ENCODE assay signal across 11 cellular contexts in genomic region chr17:50625032-50625871, GRCh38. TPM values are rescaled to one million over a fixed set of nuclear protein-coding genes. Genes with fewer than 3 reads are reported as not detected.
DNase-seq lines count a peak whose midpoint lies in the region; ATAC-seq and TF ChIP-seq lines count a peak whose summit lies in the region.
"Had no signal": no experiment of that assay in that cellular context is flagged by ENCODE, and none has a peak within 500 bp of the region (broad histone marks: within the 10 kb centered on the region; RNA-seq: fewer than 3 reads in every experiment).

No MANE protein-coding gene starts in this region.

- H2AK5ac ChIP-seq in neuronal stem cell (ENCODE audit: low read depth, low read length) = peak overlapping the region; percentile 88

- H3K9me3 ChIP-seq in BLaER1 (no peaks in the 10 kb centered on the region), neuronal stem cell (replicated peaks in 1 of 2; ENCODE audit: control insufficient read depth in 2 of 2, insufficient read depth in 1 of 2, low read depth in 1 of 2, low read length in 2 of 2) (no peaks in the 10 kb centered on the region)
- H3K9me3 ChIP-seq: SJSA1 had no signal

- H3K27ac ChIP-seq in BLaER1 = peak overlapping the region; percentile 62; the same call in 1 of the 2 replicates
- no peak overlapping the region for H3K27ac ChIP-seq in KMS-11
- H3K27ac ChIP-seq in neuronal stem cell (replicated peaks; ENCODE audit: low read length) = no peak overlapping the region
- H3K27ac ChIP-seq: GM23248, SJSA1 had no signal

- H3K18ac ChIP-seq in neuronal stem cell (ENCODE audit: low read length) = peak overlapping the region; percentile 66

- H3K36me3 Mint-ChIP-seq in chondrocyte (ENCODE audit: low read depth) = no peaks in the 10 kb centered on the region
- no peaks in the 10 kb centered on the region for H3K36me3 Mint-ChIP-seq in activated CD8-positive, alpha-beta memory T cell treated with anti-CD3 and anti-CD28 coated beads, Interleukin-2, amount 10 ng/mL, durations not matched to agents 7 days and 5 days
- H3K36me3 Mint-ChIP-seq: CD4-positive, alpha-beta memory T cell had no signal

- peaks cover 34% of the 10 kb centered on the region for H3K4me1 ChIP-seq in BLaER1
- no peaks in the 10 kb centered on the region for H3K4me1 ChIP-seq in KMS-11 (ENCODE audit: low read depth, poor library complexity, severe bottlenecking)
- H3K4me1 ChIP-seq in neuronal stem cell (ENCODE audit: control insufficient read depth in 2 of 2, insufficient read depth in 1 of 2, low read depth in 1 of 2, low read length in 2 of 2) = peaks cover 30 to 42% of the 10 kb centered on the region in 2 donors

- H3K4ac ChIP-seq in neuronal stem cell (ENCODE audit: low read length) = no peak overlapping the region

- H2BK12ac ChIP-seq in neuronal stem cell (ENCODE audit: low read length) = peak overlapping the region; percentile 60

- CTCF ChIA-PET in activated CD8-positive, alpha-beta memory T cell treated with anti-CD3 and anti-CD28 coated beads, Interleukin-2, amount 10 ng/mL, durations not matched to agents 7 days and 5 days (lab: Charles Lee) = interaction anchor here (0.7 to 4.3 kb wide), 13 partner anchors 8 to 146 kb away, joined by 3 to 20 read pairs (median 5); partner anchors contain the start of genes CACNA1G and SPATA20

- peaks cover 8% of the 10 kb centered on the region for H3K27me3 Mint-ChIP-seq in chondrocyte (ENCODE audit: low read depth)
- peaks cover 30% of the 10 kb centered on the region for H3K27me3 Mint-ChIP-seq in activated CD8-positive, alpha-beta memory T cell treated with anti-CD3 and anti-CD28 coated beads, Interleukin-2, amount 10 ng/mL, durations not matched to agents 7 days and 5 days

- TF ChIP-seq CTCF in KMS-11 (conservative IDR thresholded peaks at IDR 0.05; ENCODE audit: low read depth, low read length) = no peak
- no peak for TF ChIP-seq CTCF in chondrocyte (IDR thresholded peaks at IDR 0.05)

- H3K27ac Mint-ChIP-seq in chondrocyte (ENCODE audit: unreplicated experiment) = peak overlapping the region; percentile 49
- no peak overlapping the region for H3K27ac Mint-ChIP-seq in activated CD8-positive, alpha-beta memory T cell treated with anti-CD3 and anti-CD28 coated beads, Interleukin-2, amount 10 ng/mL, durations not matched to agents 7 days and 5 days
- H3K27ac Mint-ChIP-seq: CD4-positive, alpha-beta memory T cell had no signal

- no peaks in the 10 kb centered on the region for H4K20me1 ChIP-seq in BLaER1
- no peaks in the 10 kb centered on the region for H4K20me1 ChIP-seq in KMS-11 (ENCODE audit: insufficient read depth)

- H3K4me3 ChIP-seq in BLaER1 (no peak overlapping the region), KMS-11 (IDR thresholded peaks at IDR 0.05; ENCODE audit: insufficient read depth, low read depth, low read length) (no peak overlapping the region), neuronal stem cell (ENCODE audit: low read length in 2 of 2) (no peak overlapping the region)
- H3K4me3 ChIP-seq: GM23248, SJSA1 had no signal

- H3K27me3 ChIP-seq in BLaER1 (no peaks in the 10 kb centered on the region), KMS-11 (ENCODE audit: insufficient read depth, low read depth) (peaks cover 49% of the 10 kb centered on the region; the same call in 1 of the 2 replicates), neuronal stem cell (ENCODE audit: control insufficient read depth in 3 of 3, insufficient read depth in 3 of 3, low read depth in 1 of 3, low read length in 3 of 3) (peaks cover 0 to 21% (median 4%) of the 10 kb centered on the region in 3 experiments)
- H3K27me3 ChIP-seq: SJSA1 had no signal

- H3K4me3 Mint-ChIP-seq in chondrocyte (ENCODE audit: unreplicated experiment) = no peak overlapping the region
- H3K4me3 Mint-ChIP-seq in activated CD8-positive, alpha-beta memory T cell treated with anti-CD3 and anti-CD28 coated beads, Interleukin-2, amount 10 ng/mL, durations not matched to agents 7 days and 5 days = no peak overlapping the region

- no CpG with 5 or more reads among the region's 19 CpGs for WGBS in neuronal stem cell (ENCODE audit: extremely low coverage in 2 of 2, insufficient read length in 2 of 2, insufficient replicate concordance in 1 of 2), 2 donors

- H3K9me3 Mint-ChIP-seq in chondrocyte (ENCODE audit: low read depth) = no peaks in the 10 kb centered on the region
- no peaks in the 10 kb centered on the region for H3K9me3 Mint-ChIP-seq in activated CD8-positive, alpha-beta memory T cell treated with anti-CD3 and anti-CD28 coated beads, Interleukin-2, amount 10 ng/mL, durations not matched to agents 7 days and 5 days (ENCODE audit: low read depth)
- H3K9me3 Mint-ChIP-seq: CD4-positive, alpha-beta memory T cell had no signal

- H3K4me1 Mint-ChIP-seq in chondrocyte (ENCODE audit: low read depth) = peaks cover 3% of the 10 kb centered on the region
- H3K4me1 Mint-ChIP-seq in activated CD8-positive, alpha-beta memory T cell treated with anti-CD3 and anti-CD28 coated beads, Interleukin-2, amount 10 ng/mL, durations not matched to agents 7 days and 5 days = peaks cover 7% of the 10 kb centered on the region

- no peak overlapping the region for H4K8ac ChIP-seq in neuronal stem cell (ENCODE audit: low read depth, low read length)

- H3K23ac ChIP-seq in neuronal stem cell (ENCODE audit: low read depth, low read length, poor library complexity) = peak overlapping the region; percentile 58

- peak overlapping the region; percentile 35 for H2BK120ac ChIP-seq in neuronal stem cell (ENCODE audit: low read depth, low read length)

- peak overlapping the region; percentile 39 for H4K91ac ChIP-seq in neuronal stem cell (ENCODE audit: low read depth, low read length, poor library complexity)

- H3K4me2 ChIP-seq in BLaER1 (peak overlapping the region; percentile 88), KMS-11 (no peak overlapping the region), neuronal stem cell (ENCODE audit: insufficient read depth, low read length, poor library complexity, severe bottlenecking) (no peak overlapping the region)

- ATAC-seq in activated CD8-positive, alpha-beta memory T cell treated with anti-CD3 and anti-CD28 coated beads, Interleukin-2, amount 10 ng/mL, durations not matched to agents 7 days and 5 days = no peak

- no peaks in the 10 kb centered on the region for H3K79me1 ChIP-seq in neuronal stem cell (ENCODE audit: low read depth, low read length)

- 0 out of 2 replicates have a peak overlapping the region, but pooled peaks have one; percentile 31 for H3K9ac ChIP-seq in BLaER1
- no peak overlapping the region for H3K9ac ChIP-seq in KMS-11
- H3K9ac ChIP-seq in neuronal stem cell (ENCODE audit: low read depth, low read length, poor library complexity) = peak overlapping the region; percentile 52
- H3K9ac ChIP-seq: GM23248 had no signal

- DNase-seq in chondrocyte (ENCODE audit: low spot score) = no peak
- no peak for DNase-seq in neuronal stem cell (ENCODE audit: low spot score)
- DNase-seq in RKO (ENCODE audit: low spot score) = no peak
- no peak for DNase-seq in activated CD8-positive, alpha-beta memory T cell treated with anti-CD3 and anti-CD28 coated beads, Interleukin-2, amount 10 ng/mL, durations not matched to agents 7 days and 5 days
- DNase-seq in UCSD-AML1 (lab: John Stamatoyannopoulos, UW; ENCODE audit: unreplicated experiment) = no peak
- no peak for DNase-seq in NCI-H748 (lab: John Stamatoyannopoulos, UW; ENCODE audit: unreplicated experiment)

- H2BK5ac ChIP-seq in neuronal stem cell (ENCODE audit: low read length) = peak overlapping the region; percentile 2

- peak overlapping the region; percentile 69; the same call in 1 of the 2 replicates for H2AFZ ChIP-seq in KMS-11 (ENCODE audit: low read depth)
- H2AFZ ChIP-seq in neuronal stem cell (ENCODE audit: low read length) = peak overlapping the region; percentile 65

- no peaks in the 10 kb centered on the region for H3K36me3 ChIP-seq in BLaER1
- no peaks in the 10 kb centered on the region for H3K36me3 ChIP-seq in KMS-11 (ENCODE audit: insufficient read depth)
- H3K36me3 ChIP-seq in neuronal stem cell (replicated peaks in 1 of 2; ENCODE audit: control insufficient read depth in 2 of 2, insufficient read depth in 2 of 2, low read length in 2 of 2) = no peaks in the 10 kb centered on the region
- H3K36me3 ChIP-seq: SJSA1 had no signal

- peak overlapping the region; percentile 86 for H3K14ac ChIP-seq in neuronal stem cell (ENCODE audit: low read length)

- peak overlapping the region; percentile 5 for H2BK15ac ChIP-seq in neuronal stem cell (ENCODE audit: low read length)

- no peaks in the 10 kb centered on the region for H3K79me2 ChIP-seq in KMS-11 (ENCODE audit: insufficient read depth, low read depth)

RNA-seq across cellular contexts. Expression of gene ABCC3, which starts 9.4 kb away (rescaled TPM):
- 1.9 to 16.0 TPM (median 2.8 TPM) in 3 replicates for total RNA-seq in chondrocyte
- polyA plus RNA-seq in neuronal stem cell (2013, experiment 1 of 2) = 0.26 TPM
- polyA plus RNA-seq in neuronal stem cell (2013, experiment 2 of 2) = 0.22 TPM
- not detected for total RNA-seq in activated CD8-positive, alpha-beta memory T cell treated with anti-CD3 and anti-CD28 coated beads, Interleukin-2, amount 10 ng/mL, durations not matched to agents 7 days and 5 days
- polyA plus RNA-seq: CD4-positive, alpha-beta memory T cell had no signal
